Comparison of ENCODE assay signal across 14 cellular contexts in genomic region chr5:2298746-2299145, GRCh38.
"Had no signal": no experiment of that assay in that cellular context is flagged by ENCODE, and none has a peak within 500 bp of the region (broad histone marks: within the 10 kb centered on the region; RNA-seq: fewer than 3 reads in every experiment).

No MANE protein-coding gene starts in this region.

- H3K4me3 Mint-ChIP-seq: effector memory CD8-positive, alpha-beta T cell; nephron progenitor cell; type B pancreatic cell had no signal

- ATAC-seq: effector memory CD8-positive, alpha-beta T cell; left lobe of liver had no signal

- H3K9me3 Mint-ChIP-seq: effector memory CD8-positive, alpha-beta T cell; nephron progenitor cell; type B pancreatic cell had no signal

- H3K36me3 Mint-ChIP-seq: type B pancreatic cell had no signal

- DNase-seq: effector memory CD8-positive, alpha-beta T cell; esophagus squamous epithelium; foreskin fibroblast; glutamatergic neuron; islet precursor cell; mammary epithelial cell; nephron progenitor cell; ovary; small intestine; stimulated activated CD4-positive, alpha-beta T cell treated with anti-CD3 and anti-CD28 coated beads, Interleukin-12 subunit alpha, Interleukin-12 subunit beta, amount 100 ng/mL, for 4 hours; stimulated activated naive CD4-positive, alpha-beta T cell; thyroid gland had no signal

- H3K27ac Mint-ChIP-seq: effector memory CD8-positive, alpha-beta T cell; nephron progenitor cell; type B pancreatic cell had no signal
